ENCODE assay signal across 19 cellular contexts in the genomic region with DNA sequence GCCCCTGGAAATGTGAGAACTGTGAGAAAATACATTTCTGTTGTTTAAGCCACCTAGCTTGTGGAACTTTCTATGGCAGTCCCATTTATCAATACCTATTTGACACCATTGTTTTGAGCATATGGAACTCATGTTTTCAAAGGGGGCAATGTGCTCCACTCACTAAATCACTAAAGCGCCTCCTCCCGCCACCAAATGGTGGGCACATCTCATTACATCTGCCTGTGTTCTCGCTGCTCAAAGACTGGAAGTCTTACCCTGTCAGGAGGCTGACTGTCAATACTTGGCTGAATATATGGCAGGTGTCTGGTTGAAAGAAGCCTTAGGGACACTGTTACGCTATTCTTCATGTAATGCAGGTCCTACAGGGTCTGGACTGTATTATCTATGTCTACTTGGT.
DNase-seq lines count a peak whose midpoint lies in the region; ATAC-seq, FAIRE-seq and TF ChIP-seq lines count a peak whose summit lies in the region.
"Had no signal": no experiment of that assay in that cellular context is flagged by ENCODE, and none has a peak within 500 bp of the region (broad histone marks: within the 10 kb centered on the region; RNA-seq: fewer than 3 reads in every experiment).

No MANE protein-coding gene starts in this region.

- H3K9me3 ChIP-seq in BE2C: no peaks in the 10 kb centered on the region
- H3K9me3 ChIP-seq in small intestine (ENCODE audit: control insufficient read depth, low read depth): no peaks in the 10 kb centered on the region
- H3K9me3 ChIP-seq: MG63 had no signal

- peaks cover 5% of the 10 kb centered on the region for H3K36me3 Mint-ChIP-seq in WTC11
- H3K36me3 Mint-ChIP-seq: CD8-positive, alpha-beta T cell; T-cell had no signal

- H3K27ac Mint-ChIP-seq in WTC11: no peak overlapping the region
- H3K27ac Mint-ChIP-seq: B cell; CD8-positive, alpha-beta T cell; T-cell had no signal

- 74 to 89% (median 78%) methylated on average over 4 of the region's 4 CpGs for WGBS in small intestine, 3 donors

- peaks cover 6% of the 10 kb centered on the region for H3K9me3 Mint-ChIP-seq in WTC11

- no peaks in the 10 kb centered on the region for H3K27me3 Mint-ChIP-seq in WTC11 (ENCODE audit: low read depth)
- H3K27me3 Mint-ChIP-seq: B cell, T-cell had no signal

- H3K4me1 Mint-ChIP-seq in WTC11: peaks cover 24% of the 10 kb centered on the region
- H3K4me1 Mint-ChIP-seq: B cell, T-cell had no signal

- CTCF ChIA-PET in WTC11 (lab: Charles Lee): no interaction called here

- H3K36me3 ChIP-seq in BE2C: no peaks in the 10 kb centered on the region
- H3K36me3 ChIP-seq in small intestine (ENCODE audit: control insufficient read depth in 2 of 2, insufficient read depth in 2 of 2, low read length in 2 of 2): no peaks in the 10 kb centered on the region
- H3K36me3 ChIP-seq: MG63 had no signal

- H3K4me3 Mint-ChIP-seq in WTC11: no peak overlapping the region
- H3K4me3 Mint-ChIP-seq: B cell; CD8-positive, alpha-beta T cell; T-cell had no signal

- POLR2A ChIA-PET in WTC11 (lab: Charles Lee): no interaction called here

- TF ChIP-seq CTCF in BE2C (IDR thresholded peaks at IDR 0.05; ENCODE audit: low read depth, low read length) (no peak), WTC11 (IDR thresholded peaks at IDR 0.05) (peak; percentile 30; the same call in 1 of the 2 replicates)

- ATAC-seq in GM18868 (IDR thresholded peaks at IDR 0.05; ENCODE audit: unreplicated experiment): peak; percentile 37
- peak; percentile 85 for ATAC-seq in WTC11
- no peak for ATAC-seq in HG03280 (IDR thresholded peaks at IDR 0.05; ENCODE audit: unreplicated experiment)
- ATAC-seq: CD8-positive, alpha-beta T cell; SK-N-SH treated with all-trans-retinoic acid at 6 μM for 48 hours; T-cell had no signal

- no peak for FAIRE-seq in small intestine (lab: Jason Lieb, UNC)

- H3K27ac ChIP-seq in small intestine (ENCODE audit: low read depth in 1 of 2, low read length in 1 of 2): no peak overlapping the region

- DNase-seq in BE2C (peak; percentile 7), NAMALWA (ENCODE audit: low spot score) (peak; percentile 20), WTC11 (ENCODE audit: low spot score) (peak; percentile 20), NCI-H1417 treated with DMSO at 0.1 percent for 48 hours (lab: John Stamatoyannopoulos, UW) (no peak), small intestine (no peak)
- no peak for DNase-seq in activated naive CD4-positive, alpha-beta T cell treated with anti-CD3 and anti-CD28 coated beads, Interleukin-2, amount 50 U/mL, for 16 hours
- DNase-seq: Calu3; CD8-positive, alpha-beta T cell; NCI-H1092 treated with DMSO at 0.1 percent for 48 hours; NCI-H2081; NK-92 treated with Interleukin-12 subunit alpha and Interleukin-12 subunit beta, amount 100 ng/mL, for 24 hours; OCI-M1; SHP77; T-cell had no signal

- H3K27me3 ChIP-seq in BE2C: no peaks in the 10 kb centered on the region
- no peaks in the 10 kb centered on the region for H3K27me3 ChIP-seq in small intestine (ENCODE audit: control insufficient read depth in 2 of 2, insufficient read depth in 2 of 2, low read length in 2 of 2)
- H3K27me3 ChIP-seq: MG63 had no signal

- no peaks in the 10 kb centered on the region for H3K4me1 ChIP-seq in BE2C
- no peaks in the 10 kb centered on the region for H3K4me1 ChIP-seq in small intestine (ENCODE audit: control insufficient read depth in 2 of 2, insufficient read depth in 1 of 2, low read depth in 1 of 2, low read length in 1 of 2)

- H3K4me3 ChIP-seq in BE2C (ENCODE audit: low read depth, low read length) (no peak overlapping the region), small intestine (ENCODE audit: low read depth in 1 of 2, low read length in 2 of 2) (no peak overlapping the region)
- H3K4me3 ChIP-seq: MG63 had no signal

TF ChIP-seq in WTC11, 78 proteins besides CTCF, POLR2A, EP300 and RAD21:
- TF ChIP-seq, protein P1, sequence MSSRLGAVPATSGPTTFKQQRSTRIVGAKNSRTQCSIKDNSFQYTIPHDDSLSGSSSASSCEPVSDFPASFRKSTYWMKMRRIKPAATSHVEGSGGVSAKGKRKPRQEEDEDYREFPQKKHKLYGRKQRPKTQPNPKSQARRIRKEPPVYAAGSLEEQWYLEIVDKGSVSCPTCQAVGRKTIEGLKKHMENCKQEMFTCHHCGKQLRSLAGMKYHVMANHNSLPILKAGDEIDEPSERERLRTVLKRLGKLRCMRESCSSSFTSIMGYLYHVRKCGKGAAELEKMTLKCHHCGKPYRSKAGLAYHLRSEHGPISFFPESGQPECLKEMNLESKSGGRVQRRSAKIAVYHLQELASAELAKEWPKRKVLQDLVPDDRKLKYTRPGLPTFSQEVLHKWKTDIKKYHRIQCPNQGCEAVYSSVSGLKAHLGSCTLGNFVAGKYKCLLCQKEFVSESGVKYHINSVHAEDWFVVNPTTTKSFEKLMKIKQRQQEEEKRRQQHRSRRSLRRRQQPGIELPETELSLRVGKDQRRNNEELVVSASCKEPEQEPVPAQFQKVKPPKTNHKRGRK (CRISPR knock-in tag; IDR thresholded peaks at IDR 0.05; ENCODE audit: borderline replicate concordance): no peak
- TF ChIP-seq ZBTB21 (CRISPR knock-in tag; IDR thresholded peaks at IDR 0.05; ENCODE audit: borderline replicate concordance): no peak

Comparison
In these comparisons a context has a peak if more than half of its experiments do, and no peak if none do; other contexts are left out.
1. DNase-seq: peak in BE2C (single experiment), NAMALWA (single experiment) and WTC11 (single experiment); none in NCI-H1417 treated with DMSO at 0.1 percent for 48 hours (single experiment), activated naive CD4-positive, alpha-beta T cell treated with anti-CD3 and anti-CD28 coated beads, Interleukin-2, amount 50 U/mL, for 16 hours (single experiment) and small intestine (single experiment).